ENCODE assay signal across 8 cellular contexts in genomic region chr4:4541040-4541631, GRCh38. TPM values are rescaled to one million over a fixed set of nuclear protein-coding genes. Genes with fewer than 3 reads are reported as not detected.
DNase-seq lines count a peak whose midpoint lies in the region; ATAC-seq and TF ChIP-seq lines count a peak whose summit lies in the region.

No MANE protein-coding gene starts in this region.

- H3K27me3 ChIP-seq in CD4-positive, alpha-beta T cell (ENCODE audit: control insufficient read depth, insufficient read depth, low read length) = no peaks in the 10 kb centered on the region
- no peaks in the 10 kb centered on the region for H3K27me3 ChIP-seq in KMS-11 (ENCODE audit: insufficient read depth, low read depth)

- H3K9ac ChIP-seq in KMS-11 = peak overlapping the region; percentile 80

- H3K4me3 ChIP-seq in KMS-11 (IDR thresholded peaks at IDR 0.05; ENCODE audit: insufficient read depth, low read depth, low read length) = no peak overlapping the region

- H3K4me1 Mint-ChIP-seq in CD4-positive, alpha-beta T cell (ENCODE audit: low read depth) = peaks cover 73% of the 10 kb centered on the region
- H3K4me1 Mint-ChIP-seq in activated CD4-positive, alpha-beta T cell treated with anti-CD3 and anti-CD28 coated beads, Interleukin-2, amount 10 ng/mL, durations not matched to agents 24 days and 14 days = peaks cover 35% of the 10 kb centered on the region
- H3K4me1 Mint-ChIP-seq in naive thymus-derived CD8-positive, alpha-beta T cell = peaks cover 31 to 62% (median 59%) of the 10 kb centered on the region in 4 donors

- H3K4me2 ChIP-seq in KMS-11 = peak overlapping the region; percentile 94

- no peak for DNase-seq in CD4-positive, alpha-beta T cell
- DNase-seq in activated CD4-positive, alpha-beta T cell treated with anti-CD3 and anti-CD28 coated beads, Interleukin-2, amount 10 ng/mL, durations not matched to agents 24 days and 14 days = peak; percentile 80
- peak; percentile 55 for DNase-seq in fibroblast of gingiva (ENCODE audit: low read depth)
- DNase-seq in naive thymus-derived CD8-positive, alpha-beta T cell = peak in 3 of 10 donors; percentile 4 to 22 (median 6)
- DNase-seq in posterior cingulate gyrus = no peak
- DNase-seq in NK-92 (lab: John Stamatoyannopoulos, UW; ENCODE audit: unreplicated experiment) = no peak

- H2AFZ ChIP-seq in KMS-11 (ENCODE audit: low read depth) = peak overlapping the region; percentile 90; the same call in 1 of the 2 replicates

- no peaks in the 10 kb centered on the region for H3K9me3 Mint-ChIP-seq in CD4-positive, alpha-beta T cell
- H3K9me3 Mint-ChIP-seq in activated CD4-positive, alpha-beta T cell treated with anti-CD3 and anti-CD28 coated beads, Interleukin-2, amount 10 ng/mL, durations not matched to agents 24 days and 14 days = no peaks in the 10 kb centered on the region
- no peaks in the 10 kb centered on the region for H3K9me3 Mint-ChIP-seq in naive thymus-derived CD8-positive, alpha-beta T cell

- no peaks in the 10 kb centered on the region for H3K27me3 Mint-ChIP-seq in CD4-positive, alpha-beta T cell
- H3K27me3 Mint-ChIP-seq in activated CD4-positive, alpha-beta T cell treated with anti-CD3 and anti-CD28 coated beads, Interleukin-2, amount 10 ng/mL, durations not matched to agents 24 days and 14 days = no peaks in the 10 kb centered on the region
- H3K27me3 Mint-ChIP-seq in naive thymus-derived CD8-positive, alpha-beta T cell = no peaks in the 10 kb centered on the region

- POLR2A ChIA-PET in CD4-positive, alpha-beta T cell (lab: Charles Lee) = interaction anchor here (0.7 to 2.3 kb wide), 8 partner anchors 16 to 293 kb away, joined by 3 to 25 read pairs (median 8); partner anchors contain the start of gene TMEM128
- POLR2A ChIA-PET in naive thymus-derived CD8-positive, alpha-beta T cell (lab: Charles Lee) = interaction anchor here (1.0 to 2.1 kb wide), 4 partner anchors 11 to 293 kb away, joined by 4 to 26 read pairs (median 8); partner anchors contain the start of genes NSG1 and TMEM128

- H3K27ac ChIP-seq in CD4-positive, alpha-beta T cell (ENCODE audit: low read depth, low read length) = peak overlapping the region; percentile 58
- peak overlapping the region; percentile 33; the same call in 1 of the 2 replicates for H3K27ac ChIP-seq in KMS-11

- H3K27ac Mint-ChIP-seq in CD4-positive, alpha-beta T cell = peak overlapping the region; percentile 97
- H3K27ac Mint-ChIP-seq in activated CD4-positive, alpha-beta T cell treated with anti-CD3 and anti-CD28 coated beads, Interleukin-2, amount 10 ng/mL, durations not matched to agents 24 days and 14 days = peak overlapping the region; percentile 93
- H3K27ac Mint-ChIP-seq in naive thymus-derived CD8-positive, alpha-beta T cell = peak overlapping the region; percentile 92 to 99 (median 96)

- TF ChIP-seq CTCF in CD4-positive, alpha-beta T cell (IDR thresholded peaks at IDR 0.05) = no peak
- TF ChIP-seq CTCF in KMS-11 (conservative IDR thresholded peaks at IDR 0.05; ENCODE audit: low read depth, low read length) = no peak

- no peaks in the 10 kb centered on the region for H3K36me3 ChIP-seq in KMS-11 (ENCODE audit: insufficient read depth)

- CTCF ChIA-PET in CD4-positive, alpha-beta T cell (lab: Charles Lee) = interaction anchor here (1.4 to 2.3 kb wide), 2 partner anchors 17 to 34 kb away, joined by 5 to 7 read pairs; no protein-coding TSS in a partner anchor

- H3K4me3 Mint-ChIP-seq in CD4-positive, alpha-beta T cell = peak overlapping the region; percentile 98
- H3K4me3 Mint-ChIP-seq in activated CD4-positive, alpha-beta T cell treated with anti-CD3 and anti-CD28 coated beads, Interleukin-2, amount 10 ng/mL, durations not matched to agents 24 days and 14 days = peak overlapping the region; percentile 93
- peak overlapping the region; percentile 94 to 99 (median 98) for H3K4me3 Mint-ChIP-seq in naive thymus-derived CD8-positive, alpha-beta T cell

- peaks cover 11% of the 10 kb centered on the region for H3K4me1 ChIP-seq in KMS-11 (ENCODE audit: low read depth, poor library complexity, severe bottlenecking)

- peaks cover 31% of the 10 kb centered on the region for H3K36me3 Mint-ChIP-seq in CD4-positive, alpha-beta T cell (ENCODE audit: low read depth)
- H3K36me3 Mint-ChIP-seq in activated CD4-positive, alpha-beta T cell treated with anti-CD3 and anti-CD28 coated beads, Interleukin-2, amount 10 ng/mL, durations not matched to agents 24 days and 14 days (ENCODE audit: low read depth) = peaks cover 2% of the 10 kb centered on the region
- H3K36me3 Mint-ChIP-seq in naive thymus-derived CD8-positive, alpha-beta T cell = peaks cover 0 to 13% (median 6%) of the 10 kb centered on the region in 3 donors

- no peaks in the 10 kb centered on the region for H3K9me3 ChIP-seq in CD4-positive, alpha-beta T cell (ENCODE audit: control insufficient read depth, low read length)

- intact Hi-C loops in CD4-positive, alpha-beta T cell (cut with DNase I, micrococcal nuclease) = loop anchor here (2.0 to 10.0 kb wide), 3 partner anchors 250 to 586 kb away; partner anchors contain the start of genes LYAR (in 1 of the 2), TMEM128 (in 1 of the 2) and ZBTB49 (in 1 of the 2)
- intact Hi-C loops in activated CD4-positive, alpha-beta T cell treated with anti-CD3 and anti-CD28 coated beads, Interleukin-2, amount 10 ng/mL, durations not matched to agents 24 days and 14 days (cut with micrococcal nuclease) = loop anchor here (1.0 to 5.0 kb wide), 2 partner anchors 49 to 293 kb away; partner anchors contain the start of gene TMEM128
- intact Hi-C loops in posterior cingulate gyrus (cut with DNase I) = loop anchor here (5.0 kb wide), 1 partner anchor 294 kb away; the partner anchor contains the start of gene TMEM128

- no peaks in the 10 kb centered on the region for H4K20me1 ChIP-seq in KMS-11 (ENCODE audit: insufficient read depth)

- no peak for ATAC-seq in CD4-positive, alpha-beta T cell (ENCODE audit: poor library complexity)
- ATAC-seq in GM21423 (IDR thresholded peaks at IDR 0.05; ENCODE audit: unreplicated experiment) = peak; percentile 45
- no peak for ATAC-seq in naive thymus-derived CD8-positive, alpha-beta T cell

- peaks cover 30% of the 10 kb centered on the region; the same call in 1 of the 2 replicates for H3K79me2 ChIP-seq in KMS-11 (ENCODE audit: insufficient read depth, low read depth)

RNA-seq across cellular contexts. Expression of gene STX18, which starts 0.7 kb away (rescaled TPM):
- 10 to 100 TPM; 15.2 to 15.5 TPM for total RNA-seq in CD4-positive, alpha-beta T cell
- 28.7 and 35.6 TPM in 2 replicates for total RNA-seq in activated CD4-positive, alpha-beta T cell treated with anti-CD3 and anti-CD28 coated beads, Interleukin-2, amount 10 ng/mL, durations not matched to agents 24 days and 14 days
- 10 to 100 TPM; 23.6 to 24.9 TPM for total RNA-seq in naive thymus-derived CD8-positive, alpha-beta T cell
- polyA plus RNA-seq in naive thymus-derived CD8-positive, alpha-beta T cell = 10 to 100 TPM; 20.0 to 21.5 (median 20.2) TPM

Comparison
In these comparisons a context has a peak if more than half of its experiments do, and no peak if none do; other contexts are left out.
1. DNase-seq: peak in activated CD4-positive, alpha-beta T cell treated with anti-CD3 and anti-CD28 coated beads, Interleukin-2, amount 10 ng/mL, durations not matched to agents 24 days and 14 days (single experiment) and fibroblast of gingiva (single experiment); none in CD4-positive, alpha-beta T cell (0 of 10), posterior cingulate gyrus (0 of 10) and NK-92 (single experiment).
2. Peak in every context shown above with its lines, with median percentiles within 50 percentile points of each other: H3K27ac Mint-ChIP-seq and H3K4me3 Mint-ChIP-seq.